ENCODE assay signal across 17 cellular contexts in genomic region chr5:149387982-149388381, GRCh38. TPM values are rescaled to one million over a fixed set of nuclear protein-coding genes. Genes with fewer than 3 reads are reported as not detected.
A peak's percentile ranks its signal among the peaks of the same experiment; 100 is the strongest.
DNase-seq lines count a peak whose midpoint lies in the region; ATAC-seq and TF ChIP-seq lines count a peak whose summit lies in the region.
"Had no signal": no experiment of that assay in that cellular context is flagged by ENCODE, and none has a peak within 500 bp of the region (broad histone marks: within the 10 kb centered on the region; RNA-seq: fewer than 3 reads in every experiment).

No MANE protein-coding gene starts in this region.

- 43% methylated on average over 1 of the region's 1 CpG for WGBS in SK-N-SH (ENCODE audit: low lambda C conversion rate)
- WGBS in urinary bladder, result 26% methylated on average over 1 of the region's 1 CpG
- 100% methylated on average over 1 of the region's 1 CpG for WGBS in mammary epithelial cell (ENCODE audit: low coverage, missing lambda C conversion rate)

- no peaks in the 10 kb centered on the region for H3K79me2 ChIP-seq in SK-N-SH (ENCODE audit: insufficient read depth)
- H3K79me2 ChIP-seq in osteoblast (ENCODE audit: insufficient read depth, low read length), result no peaks in the 10 kb centered on the region
- no peaks in the 10 kb centered on the region for H3K79me2 ChIP-seq in mammary epithelial cell (ENCODE audit: insufficient read depth, low read length)

- H3K27me3 ChIP-seq in SK-N-SH (ENCODE audit: insufficient read depth) (no peaks in the 10 kb centered on the region), cardiac muscle cell (no peaks in the 10 kb centered on the region), osteoblast (ENCODE audit: insufficient read depth, low read length) (no peaks in the 10 kb centered on the region), mammary epithelial cell (ENCODE audit: insufficient read depth, low read length) (no peaks in the 10 kb centered on the region)

- TF ChIP-seq CTCF in SK-N-SH (IDR thresholded peaks at IDR 0.05), result no peak
- no peak for TF ChIP-seq CTCF in cardiac muscle cell (IDR thresholded peaks at IDR 0.05; ENCODE audit: low read depth, low read length)
- TF ChIP-seq CTCF in osteoblast (IDR thresholded peaks at IDR 0.05; ENCODE audit: extremely low read depth, low read depth, low read length), result no peak
- TF ChIP-seq CTCF in mammary epithelial cell (conservative IDR thresholded peaks at IDR 0.05 in 1 of 2, IDR thresholded peaks at IDR 0.05 in 1 of 2; ENCODE audit: extremely low read depth in 1 of 2, insufficient read depth in 1 of 2, low read depth in 1 of 2, low read length in 2 of 2), result no peak

- BruUV-seq in mammary epithelial cell (replicated peaks; lab: Mats Ljungman, UMichigan), result no TSS peak

- DNase-seq in SK-N-SH (no peak), cardiac muscle cell (ENCODE audit: low read depth in 1 of 2, low spot score in 1 of 2) (peak in 1 of 2 donors; percentile 86), osteoblast (ENCODE audit: insufficient read length, low spot score, missing footprints) (peak; percentile 92), NAMALWA (ENCODE audit: low spot score) (no peak), globus pallidus (ENCODE audit: low spot score) (no peak), mammary epithelial cell (no peak)
- DNase-seq: activated CD4-positive, alpha-beta T cell treated with anti-CD3 and anti-CD28 coated beads, Interleukin-2, amount 50 U/mL, for 1 hour; activated effector memory CD4-positive, alpha-beta T cell treated with Interleukin-2 at 50 U/mL for 16 hours; NCI-H187 treated with DMSO at 0.1 percent for 48 hours; stimulated activated CD4-positive, alpha-beta T cell treated with anti-CD3 and anti-CD28 coated beads, Interleukin-4, amount 100 ng/mL, for 1 hour; stimulated activated naive CD8-positive, alpha-beta T cell treated with anti-CD3 and anti-CD28 coated beads, Interleukin-15, Interleukin-2, amounts not matched to agents 100 U/mL and 50 U/mL, for 24 hours; SW 1271 had no signal

- intact Hi-C loops in mammary epithelial cell (cut with micrococcal nuclease), result no loop called here

- H4K20me1 ChIP-seq in SK-N-SH (ENCODE audit: insufficient read depth), result no peaks in the 10 kb centered on the region
- no peaks in the 10 kb centered on the region for H4K20me1 ChIP-seq in osteoblast (ENCODE audit: insufficient read depth, low read length)
- no peaks in the 10 kb centered on the region for H4K20me1 ChIP-seq in mammary epithelial cell (ENCODE audit: insufficient read depth, low read length)

- H3K36me3 ChIP-seq in SK-N-SH (replicated peaks in 1 of 2; ENCODE audit: control insufficient read depth in 1 of 2, insufficient read depth in 2 of 2, low read length in 1 of 2) (no peaks in the 10 kb centered on the region), cardiac muscle cell (no peaks in the 10 kb centered on the region), osteoblast (ENCODE audit: insufficient read depth, low read length) (no peaks in the 10 kb centered on the region), urinary bladder (ENCODE audit: insufficient read depth) (no peaks in the 10 kb centered on the region), mammary epithelial cell (ENCODE audit: insufficient read depth, low read length) (no peaks in the 10 kb centered on the region)

- CTCF ChIA-PET in SK-N-SH (lab: Yijun Ruan, JAX) (interaction anchor here (10.0 to 41.4 kb wide), 2 partner anchors 18 to 35 kb away, joined by 173 to 1751 read pairs; no protein-coding TSS in a partner anchor), mammary epithelial cell (lab: Charles Lee; ENCODE audit: low non-redundant PET) (no interaction called here)

- H3K4me1 ChIP-seq in SK-N-SH (ENCODE audit: control insufficient read depth in 1 of 2, insufficient read depth in 2 of 2, low read depth in 1 of 2, low read length in 1 of 2) (peaks cover 0 to 25% of the 10 kb centered on the region in 2 experiments; a peak in 1 of 4 replicates), cardiac muscle cell (ENCODE audit: low read depth) (peaks cover 78% of the 10 kb centered on the region), osteoblast (ENCODE audit: insufficient read depth, low read length) (peaks cover 33% of the 10 kb centered on the region), urinary bladder (ENCODE audit: insufficient read depth) (peaks cover 2% of the 10 kb centered on the region), mammary epithelial cell (ENCODE audit: insufficient read depth, low read length) (no peaks in the 10 kb centered on the region)

- H3K4me2 ChIP-seq in SK-N-SH (no peak overlapping the region), osteoblast (ENCODE audit: insufficient read depth, low read length) (peak overlapping the region; percentile 51), mammary epithelial cell (ENCODE audit: insufficient read depth, low read depth, low read length) (no peak overlapping the region)

- no peaks in the 10 kb centered on the region for H3K9me3 ChIP-seq in SK-N-SH
- H3K9me3 ChIP-seq in cardiac muscle cell (ENCODE audit: low read depth), result no peaks in the 10 kb centered on the region
- no peaks in the 10 kb centered on the region for H3K9me3 ChIP-seq in osteoblast (ENCODE audit: low read depth, low read length)
- no peaks in the 10 kb centered on the region for H3K9me3 ChIP-seq in mammary epithelial cell (replicated peaks; ENCODE audit: insufficient read depth, low read length)

- no peak; the same call in 1 of the 3 replicates for ATAC-seq in SK-N-SH treated with all-trans-retinoic acid at 6 μM for 48 hours
- ATAC-seq: GM12878; stimulated activated naive CD8-positive, alpha-beta T cell treated with anti-CD3 and anti-CD28 coated beads, Interleukin-15, Interleukin-2, amounts not matched to agents 100 U/mL and 50 U/mL, for 24 hours had no signal

- POLR2A ChIA-PET in SK-N-SH (lab: Yijun Ruan, JAX), result interaction anchor here (1.6 kb wide), 1 partner anchor 34 kb away, joined by 5 read pairs; no protein-coding TSS in a partner anchor

- H2AFZ ChIP-seq in SK-N-SH (ENCODE audit: low read depth), result no peak overlapping the region
- H2AFZ ChIP-seq in osteoblast (ENCODE audit: low read length), result no peak overlapping the region
- no peak overlapping the region for H2AFZ ChIP-seq in mammary epithelial cell (ENCODE audit: low read depth, low read length)

- H3K9me2 ChIP-seq in SK-N-SH, result no peaks in the 10 kb centered on the region

- dilution Hi-C loops in mammary epithelial cell (cut with HindIII; ENCODE audit: low sequenced_read_pairs), result no loop called here

- in situ Hi-C loops in mammary epithelial cell (cut with MboI; ENCODE audit: low sequenced_read_pairs in 2 of 2), result loop anchor here (5.0 to 10.0 kb wide), 2 partner anchors 39 to 177 kb away; no protein-coding TSS in a partner anchor

- peak overlapping the region; percentile 5 to 48; a peak in 2 of 4 replicates for H3K27ac ChIP-seq in SK-N-SH (ENCODE audit: low read depth in 2 of 2, low read length in 1 of 2)
- peak overlapping the region; percentile 99 for H3K27ac ChIP-seq in cardiac muscle cell
- H3K27ac ChIP-seq in osteoblast (ENCODE audit: low read depth, low read length), result peak overlapping the region; percentile 86
- H3K27ac ChIP-seq in urinary bladder (ENCODE audit: low read depth), result peak overlapping the region; percentile 75
- H3K27ac ChIP-seq in mammary epithelial cell (ENCODE audit: insufficient read depth, low read depth, low read length), result no peak overlapping the region
- H3K27ac ChIP-seq: 22Rv1 had no signal

- H3K9ac ChIP-seq in SK-N-SH (no peak overlapping the region), mammary epithelial cell (ENCODE audit: insufficient read depth, low read length) (no peak overlapping the region)

- TF ChIP-seq RAD21 in SK-N-SH (IDR thresholded peaks at IDR 0.05; ENCODE audit: low read length), result no peak

- TF ChIP-seq EP300 in SK-N-SH (IDR thresholded peaks at IDR 0.05; ENCODE audit: borderline replicate concordance in 1 of 2, low read depth in 1 of 2, low read length in 1 of 2), result no peak

- H3F3A ChIP-seq in SK-N-SH (replicated peaks; ENCODE audit: insufficient read depth), result peaks cover 4% of the 10 kb centered on the region

- H3K4me3 ChIP-seq in SK-N-SH (ENCODE audit: low read depth in 2 of 2, low read length in 1 of 2) (no peak overlapping the region), cardiac muscle cell (no peak overlapping the region), osteoblast (ENCODE audit: insufficient read depth, low read length) (no peak overlapping the region), urinary bladder (ENCODE audit: low read depth, low read length) (no peak overlapping the region), mammary epithelial cell (replicated peaks in 1 of 3; ENCODE audit: insufficient read depth in 1 of 3, low read depth in 2 of 3, low read length in 3 of 3) (no peak overlapping the region)
- H3K4me3 ChIP-seq: GM12878 had no signal

TF ChIP-seq in SK-N-SH, 30 proteins besides CTCF, POLR2A, EP300 and RAD21 (continues in another document):
- no peak for TF ChIP-seq MEF2A (IDR thresholded peaks at IDR 0.05; ENCODE audit: borderline replicate concordance, low read depth)

TF ChIP-seq in SK-N-SH treated with all-trans-retinoic acid at 6 μM for 48 hours, 23 proteins besides CTCF, POLR2A, EP300 and RAD21 (continues in another document):
- no peak for TF ChIP-seq ZC3H10 (CRISPR knock-in tag; IDR thresholded peaks at IDR 0.05)

RNA-seq across cellular contexts. Expression of gene IL17B, which starts 8.9 kb away (rescaled TPM):
- polyA plus RNA-seq in SK-N-SH (2012; rRNA removed) (0.16 TPM in 1 of 2 replicates, not detected in the other), cardiac muscle cell (3.9 and 5.8 TPM in 2 replicates), urinary bladder (3.7 TPM), mammary epithelial cell (not detected)
- polyA plus RNA-seq in SK-N-SH (2012; cell fraction: cytosol; rRNA removed), result 0.09 TPM in 1 of 2 replicates, not detected in the other
- 0.29 TPM in 1 of 2 replicates, not detected in the other for polyA plus RNA-seq in SK-N-SH (2012; cell fraction: nucleus; rRNA removed)
- total RNA-seq in cardiac muscle cell (6.4 and 9.0 TPM in 2 replicates), osteoblast (0.29 TPM in 1 of 2 replicates, not detected in the other), urinary bladder (8.9 TPM), mammary epithelial cell (under 1 TPM in 1 of 2 donors, not detected in 1; 0.50 TPM)
- not detected for polyA minus RNA-seq in mammary epithelial cell
- total RNA-seq: dermis microvascular lymphatic vessel endothelial cell, GM12878 had no signal
- polyA plus RNA-seq: GM12878 had no signal

RNA-seq across cellular contexts. Expression of gene PCYOX1L, which starts 30.1 kb away (rescaled TPM):
- polyA plus RNA-seq in SK-N-SH (2012; rRNA removed) (17.4 and 17.5 TPM in 2 replicates), cardiac muscle cell (15.3 and 17.6 TPM in 2 replicates), urinary bladder (7.8 TPM), mammary epithelial cell (17.2 TPM)
- polyA plus RNA-seq in SK-N-SH (2012; cell fraction: cytosol; rRNA removed), result 11.3 and 13.9 TPM in 2 replicates
- polyA plus RNA-seq in SK-N-SH (2012; cell fraction: nucleus; rRNA removed), result 22.3 and 27.6 TPM in 2 replicates
- total RNA-seq in cardiac muscle cell (14.4 and 16.1 TPM in 2 replicates), osteoblast (4.3 and 4.7 TPM in 2 replicates), urinary bladder (8.1 TPM), mammary epithelial cell (10 to 100 TPM in 1 of 2 donors, 1 to 10 TPM in 1; 6.8 to 10.2 TPM)
- polyA minus RNA-seq in mammary epithelial cell, result 7.8 TPM

RNA-seq across cellular contexts. Expression of gene GRPEL2, which starts 42.7 kb away (rescaled TPM):
- polyA plus RNA-seq in SK-N-SH (2012; rRNA removed), result 4.6 and 6.0 TPM in 2 replicates
- polyA plus RNA-seq in SK-N-SH (2012; cell fraction: cytosol; rRNA removed), result 7.0 and 7.4 TPM in 2 replicates
- polyA plus RNA-seq in SK-N-SH (2012; cell fraction: nucleus; rRNA removed), result 7.0 and 8.1 TPM in 2 replicates
- total RNA-seq in cardiac muscle cell, result 4.9 and 5.1 TPM in 2 replicates
- polyA plus RNA-seq in cardiac muscle cell, result 4.2 and 6.6 TPM in 2 replicates
- total RNA-seq in osteoblast, result 34.7 and 34.8 TPM in 2 replicates
- total RNA-seq in urinary bladder, result 17.6 TPM
- polyA plus RNA-seq in urinary bladder, result 5.1 TPM
- total RNA-seq in mammary epithelial cell, result 10 to 100 TPM; 50.2 to 61.6 TPM
- polyA plus RNA-seq in mammary epithelial cell, result 13.0 TPM
- polyA minus RNA-seq in mammary epithelial cell, result 27.5 TPM
